In the genomic region with DNA sequence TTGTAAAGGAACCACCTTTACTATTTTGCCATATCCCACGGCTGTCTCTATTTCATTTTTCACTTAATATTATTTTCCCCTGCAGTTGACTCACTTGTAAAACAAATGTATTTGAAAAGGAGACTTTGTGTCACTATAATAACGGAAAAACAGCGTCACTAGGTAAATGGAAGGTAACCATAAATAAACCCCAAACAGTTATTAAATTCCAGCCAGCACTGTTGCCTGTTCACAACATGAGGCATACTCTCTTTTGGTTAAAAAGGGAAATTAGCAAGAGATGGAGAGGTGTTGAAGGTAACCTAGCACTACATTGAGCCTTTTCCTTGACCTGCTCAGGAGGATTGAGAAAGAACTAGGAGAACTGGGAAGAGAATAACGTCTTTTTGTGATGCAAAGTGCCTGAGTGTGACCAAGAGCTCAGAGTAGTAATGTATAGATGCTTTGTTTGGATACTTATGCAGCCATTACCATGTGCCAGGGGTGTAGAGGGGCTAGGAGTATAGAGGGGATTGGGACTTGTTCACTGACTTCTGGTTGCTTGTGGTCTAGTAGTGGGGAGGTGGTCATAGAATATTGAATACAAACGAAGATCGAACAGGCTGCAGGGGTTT, we compare ENCODE assay signal across 21 cellular contexts. TPM values are rescaled to one million over a fixed set of nuclear protein-coding genes. Genes with fewer than 3 reads are reported as not detected.
A peak's percentile ranks its signal among the peaks of the same experiment; 100 is the strongest.
DNase-seq lines count a peak whose midpoint lies in the region; ATAC-seq and TF ChIP-seq lines count a peak whose summit lies in the region.
"Had no signal": no experiment of that assay in that cellular context is flagged by ENCODE, and none has a peak within 500 bp of the region (broad histone marks: within the 10 kb centered on the region; RNA-seq: fewer than 3 reads in every experiment).

No MANE protein-coding gene starts in this region.

- intact Hi-C loops in adrenal gland (cut with DNase I) = no loop called here

- H4K91ac ChIP-seq in trophoblast cell (ENCODE audit: low read depth, low read length) = no peak overlapping the region

- CTCF ChIA-PET in RWPE1 (lab: Yijun Ruan, JAX) = no interaction called here

- no peak for ATAC-seq in GM18909 (IDR thresholded peaks at IDR 0.05; ENCODE audit: poor library complexity, unreplicated experiment)
- ATAC-seq: effector memory CD8-positive, alpha-beta T cell; stimulated activated effector memory CD8-positive, alpha-beta T cell treated with anti-CD3 and anti-CD28 coated beads, Interleukin-12 subunit alpha, Interleukin-12 subunit beta, amount 100 ng/mL, for 72 hours had no signal

- no peak overlapping the region for H2AFZ ChIP-seq in trophoblast cell (ENCODE audit: insufficient read depth, low read length, poor library complexity)

- peak overlapping the region; percentile 12 for H3K27ac Mint-ChIP-seq in T-helper 2 cell treated with Interferon-gamma antibody and Interleukin-4, amounts not matched to agents 5 μg/mL and 100 μg/mL, for 36 hours
- H3K27ac Mint-ChIP-seq: stimulated activated effector memory CD8-positive, alpha-beta T cell treated with anti-CD3 and anti-CD28 coated beads, Interleukin-12 subunit alpha, Interleukin-12 subunit beta, amount 100 ng/mL, for 72 hours had no signal

- TF ChIP-seq CTCF in RWPE1 (conservative IDR thresholded peaks at IDR 0.05; ENCODE audit: low read depth) = no peak
- no peak for TF ChIP-seq CTCF in adrenal gland (IDR thresholded peaks at IDR 0.05)

- H4K8ac ChIP-seq in trophoblast cell (ENCODE audit: low read depth, low read length) = no peak overlapping the region

- no peak for DNase-seq in T-helper 2 cell treated with Interferon-gamma antibody and Interleukin-4, amounts not matched to agents 5 μg/mL and 100 μg/mL, for 36 hours (ENCODE audit: low spot score)
- DNase-seq in T-helper 2 cell = no peak
- no peak for DNase-seq in RWPE1 (ENCODE audit: low spot score)
- DNase-seq in trophoblast cell = no peak
- DNase-seq in NCI-H2196 (lab: John Stamatoyannopoulos, UW; ENCODE audit: unreplicated experiment) = no peak
- no peak for DNase-seq in adrenal gland
- DNase-seq: activated CD8-positive, alpha-beta memory T cell treated with anti-CD3 and anti-CD28 coated beads for 24 hours; effector memory CD8-positive, alpha-beta T cell; foreskin fibroblast; MM.1S; naive B cell; NCI-H2029; NCI-H524 treated with DMSO at 0.1 percent for 48 hours; posterior cingulate gyrus; SK-N-SH had no signal

- peak overlapping the region; percentile 12 for H3K9ac ChIP-seq in endocrine pancreas (ENCODE audit: control insufficient read depth, insufficient read depth, low read length)
- H3K9ac ChIP-seq in trophoblast cell (ENCODE audit: low read length) = no peak overlapping the region
- H3K9ac ChIP-seq: SK-N-SH had no signal

- H3K36me3 ChIP-seq in endocrine pancreas (ENCODE audit: control insufficient read depth, insufficient read depth, low read length) (no peaks in the 10 kb centered on the region), trophoblast cell (ENCODE audit: control insufficient read depth in 1 of 2, insufficient read depth in 2 of 2, low read length in 2 of 2) (no peaks in the 10 kb centered on the region), adrenal gland (replicated peaks in 1 of 2) (no peaks in the 10 kb centered on the region)
- H3K36me3 ChIP-seq: cardiac muscle cell, spleen had no signal

- H3K23ac ChIP-seq in trophoblast cell (ENCODE audit: low read length) = no peak overlapping the region

- H2BK12ac ChIP-seq in trophoblast cell (ENCODE audit: low read length) = no peak overlapping the region

- H3K4me3 ChIP-seq in endocrine pancreas (ENCODE audit: control insufficient read depth, insufficient read depth, low read length) (peak overlapping the region; percentile 35), trophoblast cell (ENCODE audit: low read depth, low read length) (no peak overlapping the region), adrenal gland (no peak overlapping the region)
- H3K4me3 ChIP-seq: cardiac muscle cell, spleen had no signal

- no peaks in the 10 kb centered on the region for H3K9me3 ChIP-seq in endocrine pancreas (ENCODE audit: control insufficient read depth, low read length)
- H3K9me3 ChIP-seq in trophoblast cell (ENCODE audit: insufficient read depth, low read depth, low read length) = no peaks in the 10 kb centered on the region
- no peaks in the 10 kb centered on the region for H3K9me3 ChIP-seq in adrenal gland (replicated peaks in 1 of 3)
- H3K9me3 ChIP-seq: SK-N-SH, spleen had no signal

- peaks cover 3% of the 10 kb centered on the region for H3K36me3 Mint-ChIP-seq in T-helper 2 cell treated with Interferon-gamma antibody and Interleukin-4, amounts not matched to agents 5 μg/mL and 100 μg/mL, for 36 hours (ENCODE audit: low read depth)
- H3K36me3 Mint-ChIP-seq: naive B cell; stimulated activated effector memory CD8-positive, alpha-beta T cell treated with anti-CD3 and anti-CD28 coated beads, Interleukin-12 subunit alpha, Interleukin-12 subunit beta, amount 100 ng/mL, for 72 hours had no signal

- H3K4me1 ChIP-seq in endocrine pancreas (ENCODE audit: control insufficient read depth, insufficient read depth, low read length) (peaks cover 6% of the 10 kb centered on the region), trophoblast cell (ENCODE audit: control insufficient read depth in 1 of 2, insufficient read depth in 2 of 2, low read length in 2 of 2) (peaks cover 18 to 27% of the 10 kb centered on the region in 2 experiments), adrenal gland (replicated peaks in 1 of 2) (no peaks in the 10 kb centered on the region)

- no peak overlapping the region for H3K4me2 ChIP-seq in trophoblast cell (ENCODE audit: low read length)
- H3K4me2 ChIP-seq: SK-N-SH had no signal

- peak overlapping the region; percentile 95 for H3K4ac ChIP-seq in trophoblast cell (ENCODE audit: low read depth, low read length)

- H3K14ac ChIP-seq in trophoblast cell (ENCODE audit: low read length) = no peak overlapping the region

- POLR2A ChIA-PET in RWPE1 (lab: Yijun Ruan, JAX; ENCODE audit: low non-redundant PET) = no interaction called here

- no peaks in the 10 kb centered on the region for H3K27me3 Mint-ChIP-seq in T-helper 2 cell treated with Interferon-gamma antibody and Interleukin-4, amounts not matched to agents 5 μg/mL and 100 μg/mL, for 36 hours (ENCODE audit: low read depth)
- H3K27me3 Mint-ChIP-seq: effector memory CD8-positive, alpha-beta T cell; naive B cell had no signal

- no peak overlapping the region for H2BK5ac ChIP-seq in trophoblast cell (ENCODE audit: low read depth, low read length, poor library complexity)

- peaks cover 2% of the 10 kb centered on the region for H3K79me1 ChIP-seq in trophoblast cell (ENCODE audit: low read length)

- no peak overlapping the region for H2BK120ac ChIP-seq in trophoblast cell (ENCODE audit: insufficient read depth, low read length, poor library complexity)

- no peak overlapping the region for H4K12ac ChIP-seq in trophoblast cell (ENCODE audit: low read depth, low read length)

- H3K18ac ChIP-seq in trophoblast cell (ENCODE audit: low read length) = no peak overlapping the region

- no peak for TF ChIP-seq POLR2A in adrenal gland (IDR thresholded peaks at IDR 0.05)

- H3K79me2 ChIP-seq in trophoblast cell (ENCODE audit: control insufficient read depth, insufficient read depth, low read length, poor library complexity) = peaks cover 19% of the 10 kb centered on the region

- H3K4me3 Mint-ChIP-seq in T-helper 2 cell treated with Interferon-gamma antibody and Interleukin-4, amounts not matched to agents 5 μg/mL and 100 μg/mL, for 36 hours = no peak overlapping the region
- H3K4me3 Mint-ChIP-seq: effector memory CD8-positive, alpha-beta T cell; naive B cell; stimulated activated effector memory CD8-positive, alpha-beta T cell treated with anti-CD3 and anti-CD28 coated beads, Interleukin-12 subunit alpha, Interleukin-12 subunit beta, amount 100 ng/mL, for 72 hours had no signal

- no peaks in the 10 kb centered on the region for H3K9me3 Mint-ChIP-seq in T-helper 2 cell treated with Interferon-gamma antibody and Interleukin-4, amounts not matched to agents 5 μg/mL and 100 μg/mL, for 36 hours
- H3K9me3 Mint-ChIP-seq: effector memory CD8-positive, alpha-beta T cell; naive B cell; stimulated activated effector memory CD8-positive, alpha-beta T cell treated with anti-CD3 and anti-CD28 coated beads, Interleukin-12 subunit alpha, Interleukin-12 subunit beta, amount 100 ng/mL, for 72 hours had no signal

- no peak overlapping the region for H2AK5ac ChIP-seq in trophoblast cell (ENCODE audit: low read length)

- H3K27me3 ChIP-seq in endocrine pancreas (ENCODE audit: control insufficient read depth, insufficient read depth, low read length) (no peaks in the 10 kb centered on the region), trophoblast cell (ENCODE audit: insufficient read depth, low read length) (no peaks in the 10 kb centered on the region), adrenal gland (no peaks in the 10 kb centered on the region)
- H3K27me3 ChIP-seq: cardiac muscle cell, spleen had no signal

- peaks cover 36% of the 10 kb centered on the region for H3K4me1 Mint-ChIP-seq in T-helper 2 cell treated with Interferon-gamma antibody and Interleukin-4, amounts not matched to agents 5 μg/mL and 100 μg/mL, for 36 hours (ENCODE audit: low read depth)

- no CpG with 5 or more reads among the region's 6 CpGs for WGBS in trophoblast cell (ENCODE audit: extremely low coverage, insufficient coverage, insufficient read length)
- 69 to 83% (median 72%) methylated on average over 6 of the region's 6 CpGs for WGBS in adrenal gland, 4 donors

- H3K27ac ChIP-seq in RWPE1 = peak overlapping the region; percentile 86
- no peak overlapping the region for H3K27ac ChIP-seq in trophoblast cell (ENCODE audit: low read depth, low read length)
- no peak overlapping the region for H3K27ac ChIP-seq in adrenal gland
- H3K27ac ChIP-seq: 22Rv1, cardiac muscle cell, spleen had no signal

RNA-seq across cellular contexts. Expression of a gene that starts 19.6 kb away (rescaled TPM):
- 139 and 141 TPM in 2 replicates for polyA plus RNA-seq in trophoblast cell (2013)
- total RNA-seq in adrenal gland = 100 to 1,000 TPM in 6 of 8 donors, 10 to 100 TPM in 2; 84.6 to 278 (median 120) TPM
- polyA plus RNA-seq in adrenal gland = 100 to 1,000 TPM in 2 of 3 donors, 10 to 100 TPM in 1; 94.9 to 174 (median 138) TPM
